In genomic region chr17:58658804-58659713, GRCh38 we compare ENCODE assay signal across 9 cellular contexts. TPM values are rescaled to one million over a fixed set of nuclear protein-coding genes. Genes with fewer than 3 reads are reported as not detected.
DNase-seq lines count a peak whose midpoint lies in the region; ATAC-seq, FAIRE-seq and TF ChIP-seq lines count a peak whose summit lies in the region.
"Had no signal": no experiment of that assay in that cellular context is flagged by ENCODE, and none has a peak within 500 bp of the region (broad histone marks: within the 10 kb centered on the region; RNA-seq: fewer than 3 reads in every experiment).

No MANE protein-coding gene starts in this region.

- 3 to 5% methylated on average over 34 to 38 of the region's 38 CpGs for WGBS in ectodermal cell, 2 experiments
- 2% methylated on average over 38 of the region's 38 CpGs for WGBS in lower leg skin, 2 donors

- H3K4me3 ChIP-seq in BE2C (ENCODE audit: low read depth, low read length) (peak overlapping the region; percentile 69), ectodermal cell (ENCODE audit: insufficient read depth, low read depth, low read length) (peak overlapping the region; percentile 21), lower leg skin (ENCODE audit: low read depth, poor library complexity, severe bottlenecking) (no peak overlapping the region)

- TF ChIP-seq CTCF in BE2C (IDR thresholded peaks at IDR 0.05; ENCODE audit: low read depth, low read length) (no peak), lower leg skin (IDR thresholded peaks at IDR 0.05) (no peak)

- peak overlapping the region; percentile 100 for H3K27ac ChIP-seq in ectodermal cell (ENCODE audit: insufficient read depth, low read depth, low read length, poor library complexity, severe bottlenecking)

- H3K4me3 Mint-ChIP-seq in activated CD4-positive, alpha-beta memory T cell treated with anti-CD3 and anti-CD28 coated beads for 36 hours: peak overlapping the region; percentile 77

- H3K36me3 ChIP-seq in BE2C: no peaks in the 10 kb centered on the region
- no peaks in the 10 kb centered on the region for H3K36me3 ChIP-seq in ectodermal cell (ENCODE audit: control insufficient read depth, insufficient read depth, low read length)

- intact Hi-C loops in activated CD4-positive, alpha-beta memory T cell treated with anti-CD3 and anti-CD28 coated beads for 36 hours (cut with micrococcal nuclease): loop anchor here (1.0 to 2.0 kb wide), 7 partner anchors 28 to 496 kb away; partner anchors contain the start of genes PRR11, RAD51C, SKA2 and TEX14
- intact Hi-C loops in lower leg skin (cut with DNase I; ENCODE audit: low total_unique reads): no loop called here

- peaks cover 5% of the 10 kb centered on the region for H3K27me3 Mint-ChIP-seq in activated CD4-positive, alpha-beta memory T cell treated with anti-CD3 and anti-CD28 coated beads for 36 hours

- H3K4me1 Mint-ChIP-seq in activated CD4-positive, alpha-beta memory T cell treated with anti-CD3 and anti-CD28 coated beads for 36 hours (ENCODE audit: low read depth): peaks cover 18% of the 10 kb centered on the region

- DNase-seq in BE2C (peak; percentile 84), GM19239 (ENCODE audit: insufficient read length, low spot score) (peak; percentile 56), NCI-H748 (lab: John Stamatoyannopoulos, UW; ENCODE audit: unreplicated experiment) (peak; percentile 98), lower leg skin (ENCODE audit: low spot score in 2 of 2) (peak; percentile 54 to 93)
- peak; percentile 86 for DNase-seq in activated CD4-positive, alpha-beta memory T cell treated with anti-CD3 and anti-CD28 coated beads for 36 hours
- DNase-seq in stimulated activated CD4-positive, alpha-beta T cell treated with anti-CD3 and anti-CD28 coated beads, Interleukin-4, amount 100 ng/mL, for 4 hours: peak; percentile 54 to 67

- POLR2A ChIA-PET in activated CD4-positive, alpha-beta memory T cell treated with anti-CD3 and anti-CD28 coated beads for 36 hours (lab: Charles Lee): interaction anchor here (0.5 to 9.1 kb wide), 14 partner anchors 8 to 342 kb away, joined by 3 to 243 read pairs (median 3); partner anchors contain the start of genes RAD51C and TEX14

- H3K27me3 ChIP-seq in BE2C: no peaks in the 10 kb centered on the region
- H3K27me3 ChIP-seq in ectodermal cell (ENCODE audit: control insufficient read depth, insufficient read depth, low read length, poor library complexity, severe bottlenecking): no peaks in the 10 kb centered on the region

- TF ChIP-seq POLR2A in lower leg skin (IDR thresholded peaks at IDR 0.05): peak in 1 of 2 donors; percentile 89

- FAIRE-seq in GM19239 (lab: Jason Lieb, UNC): peak; percentile 71
- FAIRE-seq: TTC549 had no signal

- ATAC-seq in HG03469 (IDR thresholded peaks at IDR 0.05; ENCODE audit: unreplicated experiment): peak; percentile 40

- peak overlapping the region; percentile 97 for H3K27ac Mint-ChIP-seq in activated CD4-positive, alpha-beta memory T cell treated with anti-CD3 and anti-CD28 coated beads for 36 hours

- H3K9me3 ChIP-seq in BE2C (no peaks in the 10 kb centered on the region), ectodermal cell (ENCODE audit: control insufficient read depth, low read length) (no peaks in the 10 kb centered on the region)

- peaks cover 6% of the 10 kb centered on the region for H3K36me3 Mint-ChIP-seq in activated CD4-positive, alpha-beta memory T cell treated with anti-CD3 and anti-CD28 coated beads for 36 hours

- H3K4me1 ChIP-seq in BE2C: no peaks in the 10 kb centered on the region
- no peaks in the 10 kb centered on the region for H3K4me1 ChIP-seq in ectodermal cell (ENCODE audit: control insufficient read depth, insufficient read depth, low read length)

- peaks cover 5% of the 10 kb centered on the region for H3K9me3 Mint-ChIP-seq in activated CD4-positive, alpha-beta memory T cell treated with anti-CD3 and anti-CD28 coated beads for 36 hours

- CTCF ChIA-PET in activated CD4-positive, alpha-beta memory T cell treated with anti-CD3 and anti-CD28 coated beads for 36 hours (lab: Charles Lee): interaction anchor here (1.4 to 2.7 kb wide), 3 partner anchors 28 to 140 kb away, joined by 4 to 13 read pairs (median 4); no protein-coding TSS in a partner anchor

RNA-seq across cellular contexts. Expression of gene TEX14, which starts 32.8 kb away (rescaled TPM):
- 2.7 TPM for polyA plus RNA-seq in BE2C (2012; ENCODE audit: insufficient read depth, insufficient read length, low read depth)
- under 1 TPM; 0.14 to 0.17 TPM for total RNA-seq in activated CD4-positive, alpha-beta memory T cell treated with anti-CD3 and anti-CD28 coated beads for 36 hours
- polyA plus RNA-seq in ectodermal cell (2013, experiment 1 of 4): 0.50 TPM
- polyA plus RNA-seq in ectodermal cell (2013, experiment 2 of 4): 0.41 TPM
- polyA plus RNA-seq in ectodermal cell (2013, experiment 3 of 4): 0.21 TPM
- polyA plus RNA-seq in ectodermal cell (2013, experiment 4 of 4): 0.45 TPM
- total RNA-seq in lower leg skin: under 1 TPM in 2 of 4 donors, not detected in 2; 0.26 to 0.44 TPM

RNA-seq across cellular contexts. Expression of gene RAD51C, which starts 33.3 kb away (rescaled TPM):
- polyA plus RNA-seq in BE2C (2012; ENCODE audit: insufficient read depth, insufficient read length, low read depth): 27.2 TPM
- 10 to 100 TPM; 64.0 to 66.0 TPM for total RNA-seq in activated CD4-positive, alpha-beta memory T cell treated with anti-CD3 and anti-CD28 coated beads for 36 hours
- 40.8 TPM for polyA plus RNA-seq in ectodermal cell (2013, experiment 1 of 4)
- polyA plus RNA-seq in ectodermal cell (2013, experiment 2 of 4): 43.9 TPM
- 34.5 TPM for polyA plus RNA-seq in ectodermal cell (2013, experiment 3 of 4)
- polyA plus RNA-seq in ectodermal cell (2013, experiment 4 of 4): 37.7 TPM
- 10 to 100 TPM in 3 of 4 donors, 1 to 10 TPM in 1; 7.9 to 18.4 (median 15.0) TPM for total RNA-seq in lower leg skin
